In the genomic region with DNA sequence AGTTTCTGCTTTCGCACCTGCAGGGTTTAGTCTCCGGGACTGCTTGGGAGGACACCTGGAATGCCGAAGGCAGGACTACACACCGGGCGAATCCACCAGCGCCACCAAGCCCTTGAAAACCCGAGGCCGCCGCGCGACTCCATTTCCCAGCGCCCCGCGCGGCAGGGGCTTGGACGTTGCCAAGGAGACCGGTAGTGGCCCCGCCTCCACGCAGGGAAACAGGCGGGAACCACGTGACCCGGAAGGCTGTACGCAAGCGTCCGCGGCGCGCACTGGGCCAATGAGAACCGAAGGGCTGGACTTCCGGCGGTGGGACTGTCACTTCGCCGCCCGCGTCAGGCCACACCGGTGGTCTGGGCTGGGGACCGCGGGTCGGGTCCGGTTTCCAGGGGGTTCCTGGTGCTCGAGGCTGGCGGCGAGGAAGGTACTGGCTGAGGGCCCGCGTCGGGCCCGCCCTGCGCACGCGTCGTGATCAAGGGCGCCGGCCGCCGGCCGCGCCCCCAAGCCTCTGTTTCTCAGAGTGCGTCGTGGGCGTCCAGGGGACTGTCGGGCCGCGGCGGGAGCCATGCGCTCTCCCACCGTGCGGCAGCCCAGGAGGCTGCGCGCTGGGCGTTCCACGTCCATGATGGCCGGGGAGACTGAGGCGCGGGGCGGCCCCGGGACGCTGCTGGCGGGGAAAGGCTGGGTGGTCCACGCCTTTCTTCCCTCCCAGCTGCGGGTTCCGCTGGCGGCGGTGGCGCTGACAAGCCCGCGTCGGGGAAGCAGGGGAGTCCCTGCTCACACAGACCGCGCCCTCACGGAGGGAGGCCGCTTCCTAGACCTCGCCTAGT, we compare ENCODE assay signal across 8 cellular contexts. TPM values are rescaled to one million over a fixed set of nuclear protein-coding genes. Genes with fewer than 3 reads are reported as not detected.
DNase-seq lines count a peak whose midpoint lies in the region; ATAC-seq and TF ChIP-seq lines count a peak whose summit lies in the region.

A gene (plus strand): TSS at position 321 of the 830 bp plus-strand sequence. CDS start 2,106 bp downstream, outside the sequence.

- H3K27me3 ChIP-seq in SU-DHL-6 (ENCODE audit: low read length) (no peaks in the 10 kb centered on the region), parathyroid adenoma (ENCODE audit: control insufficient read depth, insufficient read depth, low read length) (no peaks in the 10 kb centered on the region), transverse colon (no peaks in the 10 kb centered on the region)

- H3K79me2 ChIP-seq in SU-DHL-6 (ENCODE audit: insufficient read depth, low read length) = peaks cover 7% of the 10 kb centered on the region
- peaks cover 13% of the 10 kb centered on the region for H3K79me2 ChIP-seq in parathyroid adenoma

- no peaks in the 10 kb centered on the region for H3K27me3 Mint-ChIP-seq in activated naive CD8-positive, alpha-beta T cell treated with anti-CD3 and anti-CD28 coated beads, Interleukin-2, amount 10 ng/mL, durations not matched to agents 7 days and 5 days

- H3K4me2 ChIP-seq in SU-DHL-6 (ENCODE audit: low read depth, low read length, poor library complexity, severe bottlenecking) (peak within 1 kb of the TSS; percentile 79), parathyroid adenoma (ENCODE audit: low read length) (peak within 1 kb of the TSS; percentile 84)

- 1% methylated on average over 65 of the region's 92 CpGs; no CpG with 5 or more reads in 1 of the 2 donors for WGBS in transverse colon (ENCODE audit: low coverage in 1 of 2), 2 donors

- POLR2A ChIA-PET in activated naive CD8-positive, alpha-beta T cell treated with anti-CD3 and anti-CD28 coated beads, Interleukin-2, amount 10 ng/mL, durations not matched to agents 7 days and 5 days (lab: Charles Lee) = interaction anchor here (0.9 to 2.0 kb wide), 3 partner anchors 9 to 24 kb away, joined by 3 to 11 read pairs (median 5); a partner anchor contains a TSS

- H3K27ac Mint-ChIP-seq in activated naive CD8-positive, alpha-beta T cell treated with anti-CD3 and anti-CD28 coated beads, Interleukin-2, amount 10 ng/mL, durations not matched to agents 7 days and 5 days = peak within 1 kb of the TSS; percentile 77

- H3K4me3 ChIP-seq in GM12864 (ENCODE audit: low read depth, low read length) = peak within 1 kb of the TSS; percentile 97
- peak within 1 kb of the TSS; percentile 68 for H3K4me3 ChIP-seq in SU-DHL-6 (ENCODE audit: insufficient read depth, low read length, poor library complexity, severe bottlenecking)
- H3K4me3 ChIP-seq in parathyroid adenoma (ENCODE audit: low read depth, low read length) = peak within 1 kb of the TSS; percentile 92
- H3K4me3 ChIP-seq in transverse colon = peak within 1 kb of the TSS; percentile 93 to 99 (median 97)

- TF ChIP-seq POLR2A in transverse colon (IDR thresholded peaks at IDR 0.05) = peak; percentile 62

- ATAC-seq in HG02678 (IDR thresholded peaks at IDR 0.05; ENCODE audit: unreplicated experiment) (peak; percentile 95), Right ventricle myocardium inferior (peak; percentile 98)
- ATAC-seq in activated naive CD8-positive, alpha-beta T cell treated with anti-CD3 and anti-CD28 coated beads, Interleukin-2, amount 10 ng/mL, durations not matched to agents 7 days and 5 days (ENCODE audit: low read depth) = peak; percentile 91

- no peaks in the 10 kb centered on the region for H3K9me2 ChIP-seq in SU-DHL-6 (replicated peaks; ENCODE audit: insufficient read depth, low read length)

- peak within 1 kb of the TSS; percentile 86 for H3K4me3 Mint-ChIP-seq in activated naive CD8-positive, alpha-beta T cell treated with anti-CD3 and anti-CD28 coated beads, Interleukin-2, amount 10 ng/mL, durations not matched to agents 7 days and 5 days

- no peaks in the 10 kb centered on the region for H3F3A ChIP-seq in SU-DHL-6 (ENCODE audit: insufficient read depth)

- H3K4me1 ChIP-seq in parathyroid adenoma (no peaks in the 10 kb centered on the region), transverse colon (peaks cover 6 to 15% (median 8%) of the 10 kb centered on the region in 4 donors)

- no peaks in the 10 kb centered on the region for H3K9me3 Mint-ChIP-seq in activated naive CD8-positive, alpha-beta T cell treated with anti-CD3 and anti-CD28 coated beads, Interleukin-2, amount 10 ng/mL, durations not matched to agents 7 days and 5 days

- TF ChIP-seq EP300 in transverse colon (IDR thresholded peaks at IDR 0.05; ENCODE audit: low read depth) = no peak

- DNase-seq in GM12864 (ENCODE audit: low read depth) (peak; percentile 84), NCI-H128 (lab: John Stamatoyannopoulos, UW; ENCODE audit: unreplicated experiment) (peak; percentile 97), Right ventricle myocardium inferior (ENCODE audit: missing footprints) (peak; percentile 100), transverse colon (peak; percentile 99)
- peak; percentile 97 for DNase-seq in activated naive CD8-positive, alpha-beta T cell treated with anti-CD3 and anti-CD28 coated beads, Interleukin-2, amount 10 ng/mL, durations not matched to agents 7 days and 5 days

- H2AFZ ChIP-seq in SU-DHL-6 (ENCODE audit: low read depth, low read length, severe bottlenecking) (peak within 1 kb of the TSS; percentile 83), parathyroid adenoma (peak within 1 kb of the TSS; percentile 93)

- H3K9ac ChIP-seq in SU-DHL-6 (ENCODE audit: low read length) (peak within 1 kb of the TSS; percentile 75), parathyroid adenoma (peak within 1 kb of the TSS; percentile 47)

- intact Hi-C loops in Right ventricle myocardium inferior (cut with DNase I) (no loop called here), transverse colon (cut with DNase I; ENCODE audit: low total_unique reads) (no loop called here)

- H3K36me3 Mint-ChIP-seq in activated naive CD8-positive, alpha-beta T cell treated with anti-CD3 and anti-CD28 coated beads, Interleukin-2, amount 10 ng/mL, durations not matched to agents 7 days and 5 days = no peaks in the 10 kb centered on the region

- peaks cover 16% of the 10 kb centered on the region for H3K4me1 Mint-ChIP-seq in activated naive CD8-positive, alpha-beta T cell treated with anti-CD3 and anti-CD28 coated beads, Interleukin-2, amount 10 ng/mL, durations not matched to agents 7 days and 5 days

- no peaks in the 10 kb centered on the region for H3K9me3 ChIP-seq in SU-DHL-6 (ENCODE audit: insufficient read depth, low read length)
- no peaks in the 10 kb centered on the region for H3K9me3 ChIP-seq in parathyroid adenoma (ENCODE audit: control insufficient read depth, low read length)
- no peaks in the 10 kb centered on the region for H3K9me3 ChIP-seq in transverse colon

- no peaks in the 10 kb centered on the region for H4K20me1 ChIP-seq in SU-DHL-6 (ENCODE audit: low read depth, low read length)

- no peaks in the 10 kb centered on the region for H3K36me3 ChIP-seq in SU-DHL-6 (ENCODE audit: low read length)
- H3K36me3 ChIP-seq in parathyroid adenoma (ENCODE audit: control insufficient read depth, insufficient read depth, low read length) = no peaks in the 10 kb centered on the region
- peaks cover 0 to 12% (median 4%) of the 10 kb centered on the region in 4 donors for H3K36me3 ChIP-seq in transverse colon

- in situ Hi-C loops in transverse colon (cut with MboI; ENCODE audit: low pct_ligation_motif_present in 1 of 4, low pct_unique_long_range_greater_than_20kb in 1 of 4, low sequenced_read_pairs in 3 of 4) = no loop called here

- TF ChIP-seq CTCF in GM12864 (IDR thresholded peaks at IDR 0.05; ENCODE audit: low read depth, low read length, missing control alignments) = no peak
- no peak for TF ChIP-seq CTCF in SU-DHL-6 (IDR thresholded peaks at IDR 0.05; ENCODE audit: insufficient read depth, low read length, poor library complexity, severe bottlenecking)
- peak; percentile 11 for TF ChIP-seq CTCF in parathyroid adenoma (IDR thresholded peaks at IDR 0.05)
- peak in 1 of 5 experiments; percentile 5 for TF ChIP-seq CTCF in transverse colon (IDR thresholded peaks at IDR 0.05)

- H3K27ac ChIP-seq in SU-DHL-6 (ENCODE audit: low read depth, low read length) (peak within 1 kb of the TSS; percentile 12; the same call in 1 of the 2 replicates), parathyroid adenoma (peak within 1 kb of the TSS; percentile 72), transverse colon (peak within 1 kb of the TSS; percentile 77 to 94 (median 86))

RNA-seq across cellular contexts. Expression of the gene that starts here (rescaled TPM):
- 10 to 100 TPM; 18.0 to 18.5 TPM for total RNA-seq in activated naive CD8-positive, alpha-beta T cell treated with anti-CD3 and anti-CD28 coated beads, Interleukin-2, amount 10 ng/mL, durations not matched to agents 7 days and 5 days
- 4.3 TPM for total RNA-seq in Right ventricle myocardium inferior
- total RNA-seq in transverse colon = 10 to 100 TPM in 3 of 4 donors, 1 to 10 TPM in 1; 9.4 to 27.5 (median 24.5) TPM

Comparison
In these comparisons a context has a peak if more than half of its experiments do, and no peak if none do; other contexts are left out.
1. Peak in every context shown above with its lines: DNase-seq, ATAC-seq, H3K4me3 ChIP-seq and H3K27ac ChIP-seq.
2. H3K27ac ChIP-seq: peak in every context shown above with its lines; median percentile 86 in transverse colon; 72 in parathyroid adenoma; 12 in SU-DHL-6.